Comparison of ENCODE assay signal across 12 cellular contexts in genomic region chr12:22518067-22518719, GRCh38. TPM values are rescaled to one million over a fixed set of nuclear protein-coding genes. Genes with fewer than 3 reads are reported as not detected.
DNase-seq lines count a peak whose midpoint lies in the region; ATAC-seq, FAIRE-seq and TF ChIP-seq lines count a peak whose summit lies in the region.
"Had no signal": no experiment of that assay in that cellular context is flagged by ENCODE, and none has a peak within 500 bp of the region (broad histone marks: within the 10 kb centered on the region; RNA-seq: fewer than 3 reads in every experiment).

No MANE protein-coding gene starts in this region.

- 0 to 6% methylated on average over 1 of the region's 1 CpG for WGBS in pancreas, 2 donors

- H3K9me3 Mint-ChIP-seq in stimulated activated memory B cell treated with anti-CD40 and anti-IgM and Interleukin-4, amounts not matched to agents 10 μg/mL and 1 μg/mL and 100 μg/mL, for 72 hours = no peaks in the 10 kb centered on the region
- H3K9me3 Mint-ChIP-seq: activated B cell treated with CpG ODN at 0.5 μM for 24 hours, neural progenitor cell had no signal

- no peak for FAIRE-seq in pancreas (lab: Jason Lieb, UNC)

- no peaks in the 10 kb centered on the region for H3K9me3 ChIP-seq in pancreas

- peaks cover 0 to 13% (median 8%) of the 10 kb centered on the region in 3 donors for H3K4me1 ChIP-seq in pancreas
- H3K4me1 ChIP-seq: neural progenitor cell had no signal

- H3K27me3 ChIP-seq in pancreas = no peaks in the 10 kb centered on the region
- H3K27me3 ChIP-seq: neural progenitor cell had no signal

- intact Hi-C loops in pancreas (cut with DNase I) = no loop called here

- H3K4me1 Mint-ChIP-seq in stimulated activated memory B cell treated with anti-CD40 and anti-IgM and Interleukin-4, amounts not matched to agents 10 μg/mL and 1 μg/mL and 100 μg/mL, for 72 hours = no peaks in the 10 kb centered on the region
- H3K4me1 Mint-ChIP-seq: activated B cell treated with CpG ODN at 0.5 μM for 24 hours, neural progenitor cell had no signal

- ATAC-seq in pancreas = peak; percentile 92 to 98 (median 96)
- ATAC-seq in stimulated activated memory B cell treated with anti-CD40 and anti-IgM and Interleukin-4, amounts not matched to agents 10 μg/mL and 1 μg/mL and 100 μg/mL, for 72 hours = no peak

- H3K4me3 ChIP-seq in choroid plexus epithelial cell (ENCODE audit: low read depth, low read length) = no peak overlapping the region
- no peak overlapping the region for H3K4me3 ChIP-seq in pancreas
- H3K4me3 ChIP-seq: neural progenitor cell had no signal

- no peaks in the 10 kb centered on the region for H3K27me3 Mint-ChIP-seq in stimulated activated memory B cell treated with anti-CD40 and anti-IgM and Interleukin-4, amounts not matched to agents 10 μg/mL and 1 μg/mL and 100 μg/mL, for 72 hours
- H3K27me3 Mint-ChIP-seq: activated B cell treated with CpG ODN at 0.5 μM for 24 hours had no signal

- no peaks in the 10 kb centered on the region for H3K36me3 ChIP-seq in pancreas

- DNase-seq in NCI-H2171 treated with DMSO at 0.1 percent for 48 hours (lab: John Stamatoyannopoulos, UW) (peak; percentile 84), choroid plexus epithelial cell (ENCODE audit: low read depth) (peak; percentile 64), pancreas (peak; percentile 64 to 82 (median 76)), foreskin melanocyte (no peak), T-helper 9 cell (no peak), anterior cingulate cortex (lab: John Stamatoyannopoulos, UW) (no peak)
- DNase-seq: activated B cell treated with CpG ODN at 0.5 μM for 24 hours; effector CD4-positive, alpha-beta T cell; stimulated activated CD4-positive, alpha-beta T cell treated with anti-CD3 and anti-CD28 coated beads, Interleukin-2, amount 100 ng/mL, for 48 hours had no signal

- peaks cover 32% of the 10 kb centered on the region for H3K36me3 Mint-ChIP-seq in stimulated activated memory B cell treated with anti-CD40 and anti-IgM and Interleukin-4, amounts not matched to agents 10 μg/mL and 1 μg/mL and 100 μg/mL, for 72 hours

- TF ChIP-seq EP300 in Ishikawa (IDR thresholded peaks at IDR 0.05; ENCODE audit: borderline replicate concordance) = no peak

- TF ChIP-seq CTCF in choroid plexus epithelial cell (conservative IDR thresholded peaks at IDR 0.05; ENCODE audit: low read depth, low read length) = no peak
- TF ChIP-seq CTCF in pancreas (IDR thresholded peaks at IDR 0.05) = no peak

- no peak for TF ChIP-seq RAD21 in Ishikawa (IDR thresholded peaks at IDR 0.05; ENCODE audit: low read depth)

- H3K27ac ChIP-seq in pancreas = no peak overlapping the region
- H3K27ac ChIP-seq: neural progenitor cell had no signal

- no peak overlapping the region for H3K27ac Mint-ChIP-seq in stimulated activated memory B cell treated with anti-CD40 and anti-IgM and Interleukin-4, amounts not matched to agents 10 μg/mL and 1 μg/mL and 100 μg/mL, for 72 hours
- H3K27ac Mint-ChIP-seq: activated B cell treated with CpG ODN at 0.5 μM for 24 hours, neural progenitor cell had no signal

- no peak overlapping the region for H3K4me3 Mint-ChIP-seq in stimulated activated memory B cell treated with anti-CD40 and anti-IgM and Interleukin-4, amounts not matched to agents 10 μg/mL and 1 μg/mL and 100 μg/mL, for 72 hours
- H3K4me3 Mint-ChIP-seq: activated B cell treated with CpG ODN at 0.5 μM for 24 hours, neural progenitor cell had no signal

TF ChIP-seq in Ishikawa, 13 proteins besides CTCF, POLR2A, EP300 and RAD21:
- TF ChIP-seq TAF1 (IDR thresholded peaks at IDR 0.05; ENCODE audit: low read depth) (no peak), TCF12 (IDR thresholded peaks at IDR 0.05; ENCODE audit: low read depth) (peak; percentile 74), NFIC (IDR thresholded peaks at IDR 0.05) (peak; percentile 90)
- TF ChIP-seq, protein P1, sequence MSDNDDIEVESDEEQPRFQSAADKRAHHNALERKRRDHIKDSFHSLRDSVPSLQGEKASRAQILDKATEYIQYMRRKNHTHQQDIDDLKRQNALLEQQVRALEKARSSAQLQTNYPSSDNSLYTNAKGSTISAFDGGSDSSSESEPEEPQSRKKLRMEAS (IDR thresholded peaks at IDR 0.05) = peak; percentile 51; the same call in 1 of the 2 replicates

RNA-seq across cellular contexts. Expression of gene C2CD5, which starts 26.1 kb away (rescaled TPM):
- total RNA-seq in pancreas = 10 to 100 TPM; 12.1 to 26.3 (median 16.1) TPM
- polyA plus RNA-seq in pancreas = 10 to 100 TPM in 1 of 2 donors, 1 to 10 TPM in 1; 9.6 to 21.6 TPM

Comparison
In these comparisons a context has a peak if more than half of its experiments do, and no peak if none do; other contexts are left out.
1. DNase-seq: peak in NCI-H2171 treated with DMSO at 0.1 percent for 48 hours (single experiment), choroid plexus epithelial cell (single experiment) and pancreas (6 of 6); none in foreskin melanocyte (single experiment), T-helper 9 cell (single experiment) and anterior cingulate cortex (0 of 58).